ENCODE assay signal across 1 cellular context in the genomic region with DNA sequence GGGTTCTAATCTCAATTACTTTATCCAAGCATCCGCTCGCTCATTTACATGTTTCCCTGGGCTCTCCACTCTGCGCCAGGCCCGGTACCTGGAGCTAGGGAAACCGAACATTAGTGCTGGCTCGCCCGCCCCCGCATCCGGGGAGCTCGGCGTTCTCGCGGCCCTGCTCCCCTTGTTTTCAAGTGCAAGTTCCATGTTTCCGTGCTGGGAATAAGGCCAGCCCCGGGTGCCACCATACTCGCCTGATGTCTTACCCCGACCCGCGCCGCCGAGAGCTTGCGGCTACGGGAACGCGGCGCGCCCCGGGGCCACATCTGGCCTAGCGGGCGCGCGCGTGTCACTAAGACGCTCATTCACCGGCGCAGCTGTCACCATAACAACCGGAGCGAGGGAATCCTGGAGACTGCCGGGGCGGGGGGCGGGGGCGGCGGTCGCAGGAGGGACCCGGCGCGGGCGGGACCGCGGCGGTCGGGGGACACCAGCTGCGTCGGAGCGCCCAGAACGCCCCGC.
TF ChIP-seq lines count a peak whose summit lies in the region.

A gene with protein sequence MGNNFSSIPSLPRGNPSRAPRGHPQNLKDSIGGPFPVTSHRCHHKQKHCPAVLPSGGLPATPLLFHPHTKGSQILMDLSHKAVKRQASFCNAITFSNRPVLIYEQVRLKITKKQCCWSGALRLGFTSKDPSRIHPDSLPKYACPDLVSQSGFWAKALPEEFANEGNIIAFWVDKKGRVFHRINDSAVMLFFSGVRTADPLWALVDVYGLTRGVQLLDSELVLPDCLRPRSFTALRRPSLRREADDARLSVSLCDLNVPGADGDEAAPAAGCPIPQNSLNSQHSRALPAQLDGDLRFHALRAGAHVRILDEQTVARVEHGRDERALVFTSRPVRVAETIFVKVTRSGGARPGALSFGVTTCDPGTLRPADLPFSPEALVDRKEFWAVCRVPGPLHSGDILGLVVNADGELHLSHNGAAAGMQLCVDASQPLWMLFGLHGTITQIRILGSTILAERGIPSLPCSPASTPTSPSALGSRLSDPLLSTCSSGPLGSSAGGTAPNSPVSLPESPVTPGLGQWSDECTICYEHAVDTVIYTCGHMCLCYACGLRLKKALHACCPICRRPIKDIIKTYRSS (plus strand): TSS at position 344 of the 510 bp plus-strand sequence. CDS start 683 bp downstream, outside the sequence.

TF ChIP-seq in A549, 52 proteins besides CTCF, POLR2A, EP300 and RAD21:
- TF ChIP-seq MAFK (IDR thresholded peaks at IDR 0.05; ENCODE audit: partially characterized antibody) (no peak), CEBPB (IDR thresholded peaks at IDR 0.05) (no peak), ZFP36 (IDR thresholded peaks at IDR 0.05; ENCODE audit: borderline replicate concordance, partially characterized antibody) (no peak)
